Comparison of ENCODE assay signal across 14 cellular contexts in the genomic region with DNA sequence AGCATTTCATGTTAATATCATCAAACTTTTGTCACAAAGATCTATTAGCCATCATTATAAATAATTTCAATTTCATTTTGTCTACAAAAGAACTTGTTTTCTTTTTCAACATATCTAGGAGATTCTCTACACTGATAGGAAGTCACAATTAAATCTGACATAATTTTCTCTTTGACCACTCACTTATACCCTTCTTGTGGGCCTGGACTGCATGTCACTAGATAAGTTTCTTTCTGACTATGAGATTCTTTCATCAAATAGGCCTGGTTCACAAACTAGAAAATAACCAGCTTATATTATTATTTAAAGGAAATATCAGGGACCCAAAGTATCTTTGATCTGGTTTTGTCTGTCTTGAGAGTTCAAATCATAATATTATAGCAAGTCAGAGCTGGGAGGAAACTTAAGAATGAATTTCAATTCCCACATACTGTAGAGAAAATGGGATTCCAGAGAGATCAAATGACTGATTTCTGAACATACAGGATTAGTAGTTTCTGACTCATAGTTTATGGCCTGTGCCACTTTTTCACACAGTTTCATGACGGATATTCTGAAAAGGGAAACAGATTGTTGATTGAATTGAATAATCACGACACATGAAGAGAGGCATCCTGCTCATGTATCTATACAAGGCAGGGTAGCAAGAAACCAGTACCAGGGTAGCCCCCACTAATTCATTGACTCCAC.
DNase-seq lines count a peak whose midpoint lies in the region; ATAC-seq and TF ChIP-seq lines count a peak whose summit lies in the region.
"Had no signal": no experiment of that assay in that cellular context is flagged by ENCODE, and none has a peak within 500 bp of the region (broad histone marks: within the 10 kb centered on the region; RNA-seq: fewer than 3 reads in every experiment).

No MANE protein-coding gene starts in this region.

- DNase-seq in HCEC 1CT (peak; percentile 87), RWPE2 (ENCODE audit: low spot score) (no peak), fibroblast of lung (ENCODE audit: low read depth in 2 of 2) (peak; percentile 67 to 69), smooth muscle cell (lab: John Stamatoyannopoulos, UW; ENCODE audit: unreplicated experiment) (no peak), NCI-H526 treated with DMSO at 0.1 percent for 48 hours (lab: John Stamatoyannopoulos, UW) (no peak), SHP77 (lab: John Stamatoyannopoulos, UW) (no peak)
- DNase-seq in activated naive CD4-positive, alpha-beta T cell treated with anti-CD3 and anti-CD28 coated beads, Interleukin-2, amount 50 U/mL, for 16 hours = no peak
- DNase-seq: cortex of kidney, hypothalamus, midbrain, SHP77 treated with DMSO at 0.1 percent for 48 hours had no signal

- H3K27me3 ChIP-seq in RWPE2 (ENCODE audit: insufficient read depth, poor library complexity, severe bottlenecking) (no peaks in the 10 kb centered on the region), fibroblast of lung (ENCODE audit: control insufficient read depth, insufficient read depth, low read length) (no peaks in the 10 kb centered on the region), smooth muscle cell (ENCODE audit: low read depth) (no peaks in the 10 kb centered on the region)

- H3K79me2 ChIP-seq in fibroblast of lung (ENCODE audit: control insufficient read depth, insufficient read depth, low read length) (no peaks in the 10 kb centered on the region), smooth muscle cell (ENCODE audit: low read depth) (no peaks in the 10 kb centered on the region)

- H3K9ac ChIP-seq in fibroblast of lung (ENCODE audit: insufficient read depth, low read length) (no peak overlapping the region), smooth muscle cell (ENCODE audit: low read depth) (no peak overlapping the region)

- TF ChIP-seq CTCF in RWPE2 (IDR thresholded peaks at IDR 0.05; ENCODE audit: poor library complexity, severe bottlenecking) (no peak), fibroblast of lung (conservative IDR thresholded peaks at IDR 0.05 in 1 of 2, IDR thresholded peaks at IDR 0.05 in 1 of 2; ENCODE audit: low read depth in 1 of 2, low read length in 2 of 2) (no peak), smooth muscle cell (IDR thresholded peaks at IDR 0.05; ENCODE audit: borderline replicate concordance, insufficient read depth, poor library complexity, severe bottlenecking) (no peak)

- H3K36me3 ChIP-seq in RWPE2 (ENCODE audit: low read depth) (no peaks in the 10 kb centered on the region), fibroblast of lung (ENCODE audit: control insufficient read depth, insufficient read depth, low read length) (no peaks in the 10 kb centered on the region), smooth muscle cell (ENCODE audit: low read depth) (no peaks in the 10 kb centered on the region)

- H3K9me3 ChIP-seq in RWPE2 (ENCODE audit: severe bottlenecking) = no peaks in the 10 kb centered on the region
- H3K9me3 ChIP-seq in fibroblast of lung (ENCODE audit: control insufficient read depth, insufficient read depth, low read depth, low read length) = no peaks in the 10 kb centered on the region
- H3K9me3 ChIP-seq in smooth muscle cell (replicated peaks; ENCODE audit: low read depth) = no peaks in the 10 kb centered on the region

- no peaks in the 10 kb centered on the region for H3F3A ChIP-seq in smooth muscle cell (ENCODE audit: low read depth)

- H2AFZ ChIP-seq in fibroblast of lung (ENCODE audit: low read length) (no peak overlapping the region), smooth muscle cell (ENCODE audit: low read depth) (no peak overlapping the region)

- H3K4me1 ChIP-seq in RWPE2 (ENCODE audit: insufficient read depth, poor library complexity, severe bottlenecking) (peaks cover 18% of the 10 kb centered on the region), fibroblast of lung (ENCODE audit: control insufficient read depth, extremely low read depth, insufficient read depth, low read length) (peaks cover 2% of the 10 kb centered on the region), smooth muscle cell (ENCODE audit: low read depth) (no peaks in the 10 kb centered on the region)

- ATAC-seq in RWPE2 (ENCODE audit: low read depth) (peak; percentile 77), HG03175 (IDR thresholded peaks at IDR 0.05; ENCODE audit: unreplicated experiment) (no peak)
- ATAC-seq: K562 had no signal

- H3K4me3 ChIP-seq in RWPE2 (ENCODE audit: severe bottlenecking) = no peak overlapping the region
- H3K4me3 ChIP-seq in fibroblast of lung (replicated peaks in 1 of 4; ENCODE audit: control extremely low read depth in 1 of 4, insufficient read depth in 1 of 4, low read depth in 3 of 4, low read length in 4 of 4) = peak overlapping the region in 1 of 4 experiments; percentile 15
- no peak overlapping the region for H3K4me3 ChIP-seq in smooth muscle cell
- H3K4me3 ChIP-seq: K562, skin epidermis had no signal

- 37% methylated on average over 2 of the region's 2 CpGs for WGBS in smooth muscle cell (ENCODE audit: low lambda C conversion rate)

- H3K27ac ChIP-seq in RWPE2 (ENCODE audit: poor library complexity, severe bottlenecking) (peak overlapping the region; percentile 74), fibroblast of lung (ENCODE audit: insufficient read depth, low read length) (peak overlapping the region; percentile 62), smooth muscle cell (ENCODE audit: low read depth) (peak overlapping the region; percentile 53)
- H3K27ac ChIP-seq: skin epidermis had no signal

- peak overlapping the region; percentile 48 for H3K4me2 ChIP-seq in fibroblast of lung (ENCODE audit: extremely low read depth, insufficient read depth, low read length)
- no peak overlapping the region for H3K4me2 ChIP-seq in smooth muscle cell

- H4K20me1 ChIP-seq in fibroblast of lung (ENCODE audit: control insufficient read depth, extremely low read depth, insufficient read depth, low read length) = no peaks in the 10 kb centered on the region
- no peaks in the 10 kb centered on the region for H4K20me1 ChIP-seq in smooth muscle cell (ENCODE audit: low read depth)

Comparison
In these comparisons a context has a peak if more than half of its experiments do, and no peak if none do; other contexts are left out.
1. DNase-seq: peak in HCEC 1CT (single experiment) and fibroblast of lung (2 of 2); none in RWPE2 (single experiment), smooth muscle cell (single experiment), NCI-H526 treated with DMSO at 0.1 percent for 48 hours (single experiment), activated naive CD4-positive, alpha-beta T cell treated with anti-CD3 and anti-CD28 coated beads, Interleukin-2, amount 50 U/mL, for 16 hours (single experiment) and SHP77 (0 of 2).
2. Peak in every context shown above with its lines, with median percentiles within 50 percentile points of each other: H3K27ac ChIP-seq.